Comparison of ENCODE assay signal across 8 cellular contexts in the genomic region with DNA sequence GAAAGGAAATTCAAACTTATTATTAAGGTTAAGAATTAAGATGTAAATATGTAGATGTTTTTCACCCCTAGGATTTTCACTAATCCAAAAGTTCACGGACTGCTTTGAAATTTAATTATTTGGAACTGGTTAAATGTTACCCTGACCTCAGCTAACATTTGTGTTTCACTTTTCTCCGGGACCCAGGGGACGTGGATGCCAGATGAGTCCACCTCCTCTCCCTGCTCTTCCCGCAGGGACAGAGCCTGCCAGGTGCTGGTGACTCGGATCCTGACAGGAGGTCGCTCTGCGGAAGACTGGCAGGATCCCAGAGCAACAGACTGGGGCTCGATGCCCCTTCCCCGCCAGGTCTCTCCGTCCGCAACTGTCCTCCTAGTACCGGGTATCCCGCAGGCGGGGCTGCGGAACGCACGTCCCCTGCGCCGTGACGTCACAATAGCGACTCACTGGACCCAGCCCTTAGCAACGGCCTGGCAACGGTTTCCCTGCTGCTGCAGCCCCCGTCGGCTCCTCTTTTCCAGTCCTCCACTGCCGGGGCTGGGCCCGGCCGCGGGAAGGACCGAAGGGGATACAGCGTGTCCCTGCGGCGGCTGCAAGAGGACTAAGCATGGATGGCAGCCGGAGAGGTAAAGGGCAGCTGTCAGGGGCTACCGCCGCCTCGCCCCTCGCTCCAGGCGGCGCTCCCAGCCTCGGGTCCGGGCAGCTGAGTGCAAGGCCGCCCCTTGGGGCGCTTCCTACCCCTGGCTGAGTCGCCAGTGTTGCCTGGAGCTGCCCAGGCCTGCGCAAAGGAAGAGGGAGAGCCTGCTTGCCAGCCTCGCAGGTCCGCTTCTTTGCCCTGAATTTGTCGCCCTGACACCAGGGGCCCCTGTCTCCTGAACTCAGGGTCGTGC. TPM values are rescaled to one million over a fixed set of nuclear protein-coding genes. Genes with fewer than 3 reads are reported as not detected.
DNase-seq lines count a peak whose midpoint lies in the region; ATAC-seq and TF ChIP-seq lines count a peak whose summit lies in the region.

Gene SPATA7, plus strand, starts transcription at position 446 of the 890 bp plus-strand sequence. Its CDS starts 162 bp downstream, at position 608.

- peak within 1 kb of the TSS; percentile 11 to 85 (median 81) for H3K27ac ChIP-seq in spleen

- H3K36me3 ChIP-seq in spleen, result no peaks in the 10 kb centered on the region

- intact Hi-C loops in spleen (cut with DNase I; ENCODE audit: low total_unique reads), result no loop called here

- no peaks in the 10 kb centered on the region for H3K9me3 ChIP-seq in spleen

- peak within 1 kb of the TSS; percentile 65 to 94 (median 83) for H3K4me3 ChIP-seq in spleen

- 0 to 1% (median 0%) methylated on average over 37 to 50 of the region's 50 CpGs for WGBS in spleen, 5 donors

- TF ChIP-seq CTCF in spleen (IDR thresholded peaks at IDR 0.05 in 8 of 11, conservative IDR thresholded peaks at IDR 0.05 in 3 of 11), result peak in 1 of 11 experiments; percentile 22

- ATAC-seq in GM18873 (IDR thresholded peaks at IDR 0.05; ENCODE audit: low FRiP score, unreplicated experiment) (peak; percentile 98), HG03135 (IDR thresholded peaks at IDR 0.05; ENCODE audit: unreplicated experiment) (peak; percentile 99)

- peak in 1 of 3 donors; percentile 31 for TF ChIP-seq POLR2A in spleen (IDR thresholded peaks at IDR 0.05)

- DNase-seq in AG08396 (ENCODE audit: low spot score) (peak; percentile 91), NCI-H2196 (lab: John Stamatoyannopoulos, UW; ENCODE audit: unreplicated experiment) (peak; percentile 85), cerebellar cortex (ENCODE audit: low spot score) (peak; percentile 97), iris pigment epithelial cell (ENCODE audit: low read depth) (peak; percentile 88), spleen (peak; percentile 97)
- peak; percentile 54 for DNase-seq in activated CD4-positive, CD25-positive, alpha-beta regulatory T cell treated with anti-CD3 and anti-CD28 coated beads, Interleukin-2, amount 50 U/mL, for 16 hours (ENCODE audit: low read depth, low spot score)

- no peaks in the 10 kb centered on the region for H3K27me3 ChIP-seq in spleen (replicated peaks in 1 of 7)

- H3K4me1 ChIP-seq in spleen, result peaks cover 0 to 26% (median 15%) of the 10 kb centered on the region in 6 donors

RNA-seq across cellular contexts. Expression of gene SPATA7, which starts in this region (rescaled TPM):
- 10 to 100 TPM in 4 of 7 donors, 1 to 10 TPM in 3; 4.9 to 18.7 (median 10.7) TPM for total RNA-seq in spleen
- polyA plus RNA-seq in spleen, result 1 to 10 TPM; 2.8 to 5.1 (median 4.1) TPM

Comparison
In these comparisons a context has a peak if more than half of its experiments do, and no peak if none do; other contexts are left out.
1. Peak in every context shown above with its lines: DNase-seq, ATAC-seq, H3K4me3 ChIP-seq and H3K27ac ChIP-seq.